18 cellular contexts compared by ENCODE assay signal in the genomic region with DNA sequence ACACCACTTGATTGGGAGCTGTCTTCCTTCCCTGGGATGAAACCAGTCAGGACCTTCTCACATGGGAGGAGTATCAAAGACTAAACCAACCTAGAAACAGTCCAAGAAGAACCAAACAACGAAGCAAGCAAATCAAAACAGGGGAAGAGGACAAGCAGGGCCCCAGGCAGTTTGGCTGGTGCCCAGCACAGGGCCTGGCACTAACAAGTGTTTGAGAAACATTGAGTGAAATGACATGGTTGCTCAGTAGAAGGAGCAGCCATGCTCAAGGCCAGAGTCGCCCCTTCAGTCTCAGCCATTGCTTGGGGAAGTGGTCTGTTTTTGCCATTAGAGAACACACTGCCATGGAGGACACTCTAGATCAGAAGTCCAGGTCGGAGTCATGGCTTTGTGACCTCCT.
"Had no signal": no experiment of that assay in that cellular context is flagged by ENCODE, and none has a peak within 500 bp of the region (broad histone marks: within the 10 kb centered on the region; RNA-seq: fewer than 3 reads in every experiment).

No MANE protein-coding gene starts in this region.

- H3K36me3 ChIP-seq: pancreas, right lobe of liver, stomach had no signal

- H3K27ac ChIP-seq: hepatocyte, pancreas, right lobe of liver, skin epidermis, stomach had no signal

- H3K27ac Mint-ChIP-seq: dendritic cell treated with granulocyte-macrophage colony-stimulating factor and Interleukin-4, amounts not matched to agents 40 ng/mL and 50 ng/mL, for 4 days; natural killer cell treated with Interleukin-12 subunit alpha and Interleukin-12 subunit beta and Interleukin-15 and Interleukin-18, amount 100 ng/mL, for 72 hours; progenitor cell of endocrine pancreas had no signal

- H3K4me1 ChIP-seq: pancreas, right lobe of liver had no signal

- DNase-seq: cerebellar nuclear complex; erythroblast; foreskin melanocyte; head of caudate nucleus; kidney; left cardiac atrium; occipital lobe; pancreas; right lobe of liver; stimulated activated naive CD4-positive, alpha-beta T cell; stomach; substantia nigra; trophoblast cell had no signal

- ATAC-seq: left cardiac atrium; natural killer cell treated with Interleukin-12 subunit alpha and Interleukin-12 subunit beta and Interleukin-15 and Interleukin-18, amount 100 ng/mL, for 72 hours; pancreas; right lobe of liver had no signal

- H3K4me3 ChIP-seq: hepatocyte, pancreas, right lobe of liver, skin epidermis, stomach had no signal

- H3K27me3 ChIP-seq: hepatocyte, pancreas, right lobe of liver, stomach had no signal

- H3K36me3 Mint-ChIP-seq: natural killer cell treated with Interleukin-12 subunit alpha and Interleukin-12 subunit beta and Interleukin-15 and Interleukin-18, amount 100 ng/mL, for 72 hours had no signal

- H3K9me3 Mint-ChIP-seq: dendritic cell treated with granulocyte-macrophage colony-stimulating factor and Interleukin-4, amounts not matched to agents 40 ng/mL and 50 ng/mL, for 4 days; natural killer cell treated with Interleukin-12 subunit alpha and Interleukin-12 subunit beta and Interleukin-15 and Interleukin-18, amount 100 ng/mL, for 72 hours had no signal

- H3K4me3 Mint-ChIP-seq: dendritic cell treated with granulocyte-macrophage colony-stimulating factor and Interleukin-4, amounts not matched to agents 40 ng/mL and 50 ng/mL, for 4 days; natural killer cell treated with Interleukin-12 subunit alpha and Interleukin-12 subunit beta and Interleukin-15 and Interleukin-18, amount 100 ng/mL, for 72 hours had no signal

- H3K9me3 ChIP-seq: pancreas, right lobe of liver, stomach had no signal
